9 cellular contexts compared by ENCODE assay signal in genomic region chr12:27220057-27220987, GRCh38. TPM values are rescaled to one million over a fixed set of nuclear protein-coding genes. Genes with fewer than 3 reads are reported as not detected.
DNase-seq lines count a peak whose midpoint lies in the region; ATAC-seq lines count a peak whose summit lies in the region.
"Had no signal": no experiment of that assay in that cellular context is flagged by ENCODE, and none has a peak within 500 bp of the region (broad histone marks: within the 10 kb centered on the region; RNA-seq: fewer than 3 reads in every experiment).

No MANE protein-coding gene starts in this region.

- H3K4me3 ChIP-seq in Karpas-422 (ENCODE audit: low read length), result no peak overlapping the region
- H3K4me3 ChIP-seq: left lung had no signal

- H3K4me1 ChIP-seq in Karpas-422 (ENCODE audit: low read length), result no peaks in the 10 kb centered on the region

- H3K9me3 Mint-ChIP-seq in activated naive CD8-positive, alpha-beta T cell treated with anti-CD3 and anti-CD28 coated beads, Interleukin-2, amount 50 U/mL, for 24 hours, result no peaks in the 10 kb centered on the region

- H3K27ac ChIP-seq in Karpas-422 (ENCODE audit: low read length), result no peak overlapping the region
- H3K27ac ChIP-seq: left lung had no signal

- H3K4me1 Mint-ChIP-seq in activated naive CD8-positive, alpha-beta T cell treated with anti-CD3 and anti-CD28 coated beads, Interleukin-2, amount 50 U/mL, for 24 hours, result peaks cover 19% of the 10 kb centered on the region

- peak overlapping the region; percentile 74 for H3K27ac Mint-ChIP-seq in activated naive CD8-positive, alpha-beta T cell treated with anti-CD3 and anti-CD28 coated beads, Interleukin-2, amount 50 U/mL, for 24 hours

- no peaks in the 10 kb centered on the region for H3K79me2 ChIP-seq in Karpas-422 (ENCODE audit: low read length)

- no peak overlapping the region for H3K4me2 ChIP-seq in Karpas-422 (ENCODE audit: low read depth, low read length, poor library complexity, severe bottlenecking)

- peak; percentile 22 for DNase-seq in EH (ENCODE audit: low read depth)
- no peak for DNase-seq in activated naive CD8-positive, alpha-beta T cell treated with anti-CD3 and anti-CD28 coated beads, Interleukin-2, amount 50 U/mL, for 24 hours
- DNase-seq in NCI-H1048 (lab: John Stamatoyannopoulos, UW), result no peak
- no peak for DNase-seq in Karpas-422
- no peak for DNase-seq in cerebellar nuclear complex (lab: John Stamatoyannopoulos, UW)
- DNase-seq in HK-2 (ENCODE audit: unreplicated experiment), result no peak
- DNase-seq: left lung had no signal

- no peaks in the 10 kb centered on the region for H3K9me2 ChIP-seq in Karpas-422 (replicated peaks; ENCODE audit: insufficient read depth, low read length)

- H3K9me3 ChIP-seq in Karpas-422 (ENCODE audit: low read length), result no peaks in the 10 kb centered on the region
- H3K9me3 ChIP-seq: left lung had no signal

- no peaks in the 10 kb centered on the region for H3K36me3 Mint-ChIP-seq in activated naive CD8-positive, alpha-beta T cell treated with anti-CD3 and anti-CD28 coated beads, Interleukin-2, amount 50 U/mL, for 24 hours (ENCODE audit: low read depth)

- H4K20me1 ChIP-seq in Karpas-422 (ENCODE audit: insufficient read depth, low read depth, low read length), result no peaks in the 10 kb centered on the region

- no peak overlapping the region for H2AFZ ChIP-seq in Karpas-422 (ENCODE audit: low read length)

- H3K9ac ChIP-seq in Karpas-422 (ENCODE audit: low read length), result no peak overlapping the region

- H3K27me3 Mint-ChIP-seq in activated naive CD8-positive, alpha-beta T cell treated with anti-CD3 and anti-CD28 coated beads, Interleukin-2, amount 50 U/mL, for 24 hours, result peaks cover 3% of the 10 kb centered on the region

- ATAC-seq in GM19397 (IDR thresholded peaks at IDR 0.05; ENCODE audit: unreplicated experiment), result peak; percentile 65
- ATAC-seq in HG03135 (IDR thresholded peaks at IDR 0.05; ENCODE audit: unreplicated experiment), result peak; percentile 64
- ATAC-seq in activated naive CD8-positive, alpha-beta T cell treated with anti-CD3 and anti-CD28 coated beads, Interleukin-2, amount 50 U/mL, for 24 hours, result peak; percentile 87
- ATAC-seq: left lung had no signal

- H3K36me3 ChIP-seq in Karpas-422 (ENCODE audit: insufficient read depth, low read length), result no peaks in the 10 kb centered on the region
- H3K36me3 ChIP-seq: left lung had no signal

- H3K4me3 Mint-ChIP-seq in activated naive CD8-positive, alpha-beta T cell treated with anti-CD3 and anti-CD28 coated beads, Interleukin-2, amount 50 U/mL, for 24 hours, result no peak overlapping the region

- no peaks in the 10 kb centered on the region for H3K27me3 ChIP-seq in Karpas-422 (ENCODE audit: low read length)
- H3K27me3 ChIP-seq: left lung had no signal

RNA-seq across cellular contexts. Expression of gene STK38L, which starts 23.8 kb away (rescaled TPM):
- 3.4 and 5.1 TPM in 2 replicates for total RNA-seq in Karpas-422 (2014; rRNA removed; shearing (Covaris generic); ENCODE audit: low replicate concordance)
